30 cellular contexts compared by ENCODE assay signal in genomic region chr4:79248610-79249009, GRCh38.
"Had no signal": no experiment of that assay in that cellular context is flagged by ENCODE, and none has a peak within 500 bp of the region (broad histone marks: within the 10 kb centered on the region; RNA-seq: fewer than 3 reads in every experiment).

No MANE protein-coding gene starts in this region.

- H3K4me1 Mint-ChIP-seq: activated CD4-positive, alpha-beta T cell treated with anti-CD3 and anti-CD28 coated beads for 36 hours; activated CD4-positive, alpha-beta T cell treated with anti-CD3 and anti-CD28 coated beads, Interleukin-2, amount 10 ng/mL, durations not matched to agents 24 days and 14 days; activated naive CD4-positive, alpha-beta T cell treated with anti-CD3 and anti-CD28 coated beads, Interleukin-2, amount 10 ng/mL, durations not matched to agents 7 days and 5 days; brain; central memory CD8-positive, alpha-beta T cell had no signal

- H3K9me3 ChIP-seq: ascending aorta, breast epithelium, esophagus muscularis mucosa, gastrocnemius medialis had no signal

- H3K27me3 Mint-ChIP-seq: activated CD4-positive, alpha-beta T cell treated with anti-CD3 and anti-CD28 coated beads, Interleukin-2, amount 10 ng/mL, durations not matched to agents 24 days and 14 days; activated CD8-positive, alpha-beta memory T cell treated with anti-CD3 and anti-CD28 coated beads, Interleukin-2, amount 10 ng/mL, durations not matched to agents 7 days and 5 days; activated naive CD4-positive, alpha-beta T cell treated with anti-CD3 and anti-CD28 coated beads, Interleukin-2, amount 10 ng/mL, durations not matched to agents 7 days and 5 days; activated naive CD8-positive, alpha-beta T cell treated with anti-CD3 and anti-CD28 coated beads, Interleukin-2, amount 10 ng/mL, durations not matched to agents 7 days and 5 days; central memory CD8-positive, alpha-beta T cell; effector memory CD8-positive, alpha-beta T cell had no signal

- H3K9me3 Mint-ChIP-seq: activated CD4-positive, alpha-beta memory T cell treated with anti-CD3 and anti-CD28 coated beads for 36 hours; activated CD4-positive, alpha-beta T cell treated with anti-CD3 and anti-CD28 coated beads, Interleukin-2, amount 10 ng/mL, durations not matched to agents 24 days and 14 days; activated T-helper 1 cell treated with anti-CD3 and anti-CD28 coated beads, Interleukin-12 subunit alpha, Interleukin-12 subunit beta, Interleukin-2, Interleukin-4 antibody, amounts not matched to agents 30 ng/mL and 10 ng/mL and 1 ng/mL, durations not matched to agents 14 hours and 24 hours and 36 hours had no signal

- H3K27ac Mint-ChIP-seq: activated CD4-positive, alpha-beta memory T cell treated with anti-CD3 and anti-CD28 coated beads for 36 hours; activated CD4-positive, alpha-beta T cell treated with anti-CD3 and anti-CD28 coated beads for 36 hours; activated CD4-positive, alpha-beta T cell treated with anti-CD3 and anti-CD28 coated beads, Interleukin-2, amount 10 ng/mL, durations not matched to agents 24 days and 14 days; activated CD8-positive, alpha-beta memory T cell treated with anti-CD3 and anti-CD28 coated beads, Interleukin-2, amount 10 ng/mL, durations not matched to agents 7 days and 5 days; activated CD8-positive, alpha-beta T cell treated with anti-CD3 and anti-CD28 coated beads, Interleukin-2, amount 10 ng/mL, durations not matched to agents 7 days and 5 days; activated naive CD4-positive, alpha-beta T cell treated with anti-CD3 and anti-CD28 coated beads, Interleukin-2, amount 10 ng/mL, durations not matched to agents 7 days and 5 days; activated naive CD4-positive, alpha-beta T cell treated with anti-CD3 and anti-CD28 coated beads, Interleukin-2, amount 50 U/mL, for 72 hours; activated naive CD8-positive, alpha-beta T cell treated with anti-CD3 and anti-CD28 coated beads, Interleukin-2, amount 10 ng/mL, durations not matched to agents 7 days and 5 days; activated T-helper 1 cell treated with anti-CD3 and anti-CD28 coated beads, Interleukin-12 subunit alpha, Interleukin-12 subunit beta, Interleukin-2, Interleukin-4 antibody, amounts not matched to agents 30 ng/mL and 10 ng/mL and 1 ng/mL, durations not matched to agents 14 hours and 24 hours and 36 hours; brain; effector memory CD8-positive, alpha-beta T cell had no signal

- H3K27me3 ChIP-seq: ascending aorta, breast epithelium, cardiac muscle cell, esophagus muscularis mucosa, foreskin keratinocyte, gastrocnemius medialis had no signal

- H3K4me3 Mint-ChIP-seq: activated CD4-positive, alpha-beta memory T cell treated with anti-CD3 and anti-CD28 coated beads for 36 hours; activated CD4-positive, alpha-beta T cell treated with anti-CD3 and anti-CD28 coated beads for 36 hours; activated CD4-positive, alpha-beta T cell treated with anti-CD3 and anti-CD28 coated beads, Interleukin-2, amount 10 ng/mL, durations not matched to agents 24 days and 14 days; activated CD8-positive, alpha-beta memory T cell treated with anti-CD3 and anti-CD28 coated beads, Interleukin-2, amount 10 ng/mL, durations not matched to agents 7 days and 5 days; activated CD8-positive, alpha-beta T cell treated with anti-CD3 and anti-CD28 coated beads, Interleukin-2, amount 10 ng/mL, durations not matched to agents 7 days and 5 days; activated naive CD4-positive, alpha-beta T cell treated with anti-CD3 and anti-CD28 coated beads, Interleukin-2, amount 10 ng/mL, durations not matched to agents 7 days and 5 days; activated naive CD8-positive, alpha-beta T cell treated with anti-CD3 and anti-CD28 coated beads, Interleukin-2, amount 10 ng/mL, durations not matched to agents 7 days and 5 days; activated T-helper 1 cell treated with anti-CD3 and anti-CD28 coated beads, Interleukin-12 subunit alpha, Interleukin-12 subunit beta, Interleukin-2, Interleukin-4 antibody, amounts not matched to agents 30 ng/mL and 10 ng/mL and 1 ng/mL, durations not matched to agents 14 hours and 24 hours and 36 hours; brain; central memory CD8-positive, alpha-beta T cell; effector memory CD8-positive, alpha-beta T cell had no signal

- H3K4me1 ChIP-seq: ascending aorta, breast epithelium, esophagus muscularis mucosa, foreskin keratinocyte, gastrocnemius medialis had no signal

- H3K36me3 ChIP-seq: ascending aorta, breast epithelium, cardiac muscle cell, esophagus muscularis mucosa, gastrocnemius medialis had no signal

- ATAC-seq: activated CD4-positive, alpha-beta T cell treated with anti-CD3 and anti-CD28 coated beads for 36 hours; activated CD8-positive, alpha-beta memory T cell treated with anti-CD3 and anti-CD28 coated beads, Interleukin-2, amount 10 ng/mL, durations not matched to agents 7 days and 5 days; activated CD8-positive, alpha-beta T cell treated with anti-CD3 and anti-CD28 coated beads, Interleukin-2, amount 10 ng/mL, durations not matched to agents 7 days and 5 days; activated naive CD4-positive, alpha-beta T cell treated with anti-CD3 and anti-CD28 coated beads, Interleukin-2, amount 50 U/mL, for 72 hours; effector memory CD8-positive, alpha-beta T cell; foreskin keratinocyte; gastrocnemius medialis had no signal

- H3K4me3 ChIP-seq: ascending aorta, breast epithelium, cardiac muscle cell, esophagus muscularis mucosa, gastrocnemius medialis had no signal

- FAIRE-seq: colon had no signal

- DNase-seq: activated CD4-positive, alpha-beta memory T cell treated with anti-CD3 and anti-CD28 coated beads for 36 hours; activated CD4-positive, alpha-beta T cell treated with anti-CD3 and anti-CD28 coated beads for 36 hours; activated CD4-positive, alpha-beta T cell treated with anti-CD3 and anti-CD28 coated beads, Interleukin-2, amount 10 ng/mL, durations not matched to agents 24 days and 14 days; activated CD4-positive, CD25-positive, alpha-beta regulatory T cell; activated CD4-positive, CD25-positive, alpha-beta regulatory T cell treated with anti-CD3 and anti-CD28 coated beads, Interleukin-2, amount 50 U/mL, for 72 hours; activated CD8-positive, alpha-beta memory T cell treated with anti-CD3 and anti-CD28 coated beads, Interleukin-2, amount 10 ng/mL, durations not matched to agents 7 days and 5 days; activated CD8-positive, alpha-beta memory T cell treated with anti-CD3 and anti-CD28 coated beads, Interleukin-2, amount 50 U/mL, for 4 hours; activated CD8-positive, alpha-beta T cell treated with anti-CD3 and anti-CD28 coated beads, Interleukin-2, amount 10 ng/mL, durations not matched to agents 7 days and 5 days; activated gamma-delta T cell; activated naive CD4-positive, alpha-beta T cell; activated naive CD4-positive, alpha-beta T cell treated with anti-CD3 and anti-CD28 coated beads, Interleukin-2, amount 10 ng/mL, durations not matched to agents 7 days and 5 days; activated naive CD8-positive, alpha-beta T cell treated with anti-CD3 and anti-CD28 coated beads, Interleukin-2, amount 10 ng/mL, durations not matched to agents 7 days and 5 days; activated T-cell treated with anti-CD3 and anti-CD28 coated beads, Interleukin-2, amount 50 U/mL, for 1 hour; activated T-cell treated with anti-CD3 and anti-CD28 coated beads, Interleukin-2, amount 50 U/mL, for 48 hours; cortex of kidney; dermis blood vessel endothelial cell; effector CD4-positive, alpha-beta T cell; effector memory CD8-positive, alpha-beta T cell; foreskin keratinocyte; gastrocnemius medialis; T-helper 2 cell had no signal

- H3K36me3 Mint-ChIP-seq: activated CD4-positive, alpha-beta memory T cell treated with anti-CD3 and anti-CD28 coated beads for 36 hours; activated CD8-positive, alpha-beta memory T cell treated with anti-CD3 and anti-CD28 coated beads, Interleukin-2, amount 10 ng/mL, durations not matched to agents 7 days and 5 days; activated naive CD4-positive, alpha-beta T cell treated with anti-CD3 and anti-CD28 coated beads, Interleukin-2, amount 10 ng/mL, durations not matched to agents 7 days and 5 days; activated naive CD8-positive, alpha-beta T cell treated with anti-CD3 and anti-CD28 coated beads, Interleukin-2, amount 10 ng/mL, durations not matched to agents 7 days and 5 days had no signal

- H3K27ac ChIP-seq: ascending aorta, breast epithelium, cardiac muscle cell, esophagus muscularis mucosa, foreskin keratinocyte, gastrocnemius medialis had no signal
